ENCODE assay signal across 9 cellular contexts in genomic region chr9:89929721-89930480, GRCh38.
DNase-seq lines count a peak whose midpoint lies in the region; ATAC-seq and TF ChIP-seq lines count a peak whose summit lies in the region.
"Had no signal": no experiment of that assay in that cellular context is flagged by ENCODE, and none has a peak within 500 bp of the region (broad histone marks: within the 10 kb centered on the region; RNA-seq: fewer than 3 reads in every experiment).

No MANE protein-coding gene starts in this region.

- H3K27me3 ChIP-seq in GM23248 (replicated peaks; ENCODE audit: insufficient read depth): no peaks in the 10 kb centered on the region; the same call in 1 of the 2 replicates

- no peaks in the 10 kb centered on the region for H3K36me3 Mint-ChIP-seq in mesothelial cell of epicardium

- H3K9ac ChIP-seq in GM23248: no peak overlapping the region

- H3K4me1 ChIP-seq in GM23248 (ENCODE audit: insufficient read depth): peaks cover 5% of the 10 kb centered on the region; the same call in 1 of the 2 replicates

- H3K27me3 Mint-ChIP-seq in mesothelial cell of epicardium (ENCODE audit: low read depth): peaks cover 2% of the 10 kb centered on the region

- H3K79me2 ChIP-seq in GM23248 (ENCODE audit: insufficient read depth): no peaks in the 10 kb centered on the region

- H3K27ac ChIP-seq in GM23248: no peak overlapping the region

- no peaks in the 10 kb centered on the region for H3K36me3 ChIP-seq in GM23248 (ENCODE audit: low read depth)

- H3K4me1 Mint-ChIP-seq in mesothelial cell of epicardium: peaks cover 17% of the 10 kb centered on the region

- H4K20me1 ChIP-seq in GM23248 (ENCODE audit: insufficient read depth): no peaks in the 10 kb centered on the region

- no peak overlapping the region for H3K4me3 Mint-ChIP-seq in mesothelial cell of epicardium

- 7 to 15% methylated on average over 9 of the region's 9 CpGs for WGBS in GM23248 (ENCODE audit: low coverage in 1 of 2, low lambda C conversion rate in 2 of 2, missing lambda C conversion rate in 2 of 2), 2 experiments

- H3K27ac Mint-ChIP-seq in mesothelial cell of epicardium: no peak overlapping the region

- no peak overlapping the region for H2AFZ ChIP-seq in GM23248

- TF ChIP-seq CTCF in fibroblast of mammary gland (conservative IDR thresholded peaks at IDR 0.05; ENCODE audit: control insufficient read depth, insufficient read depth, low read depth, low read length) (no peak), mesothelial cell of epicardium (IDR thresholded peaks at IDR 0.05; ENCODE audit: unreplicated experiment) (no peak)

- no peak for ATAC-seq in GM19455 (IDR thresholded peaks at IDR 0.05; ENCODE audit: unreplicated experiment)
- ATAC-seq in GM18873 (IDR thresholded peaks at IDR 0.05; ENCODE audit: low FRiP score, unreplicated experiment): no peak

- H3K9me3 ChIP-seq in GM23248 (ENCODE audit: low read depth): no peaks in the 10 kb centered on the region

- no peak overlapping the region for H3K4me3 ChIP-seq in GM23248
- H3K4me3 ChIP-seq in fibroblast of mammary gland (ENCODE audit: control insufficient read depth, low read depth, low read length): no peak overlapping the region

- no peaks in the 10 kb centered on the region for H3K9me2 ChIP-seq in GM23248 (ENCODE audit: insufficient read depth)

- DNase-seq in GM23248 (peak; percentile 74), NCI-H345 treated with DMSO at 0.1 percent for 48 hours (lab: John Stamatoyannopoulos, UW; ENCODE audit: unreplicated experiment) (peak; percentile 16), fibroblast of mammary gland (ENCODE audit: low read depth) (peak; percentile 79), pons (ENCODE audit: low spot score) (peak; percentile 22), DMS114 treated with DMSO at 0.1 percent for 48 hours (lab: John Stamatoyannopoulos, UW; ENCODE audit: unreplicated experiment) (no peak), mesothelial cell of epicardium (ENCODE audit: low spot score in 2 of 2, unreplicated experiment in 2 of 2) (no peak)
- DNase-seq: activated gamma-delta T cell treated with Interleukin-2 at 50 U/mL for 16 hours had no signal

- H3F3A ChIP-seq in GM23248 (ENCODE audit: insufficient read depth): no peaks in the 10 kb centered on the region

- H3K9me3 Mint-ChIP-seq in mesothelial cell of epicardium: no peaks in the 10 kb centered on the region

- in situ Hi-C loops in GM23248 (cut with MboI): no loop called here

- H3K4me2 ChIP-seq in GM23248 (ENCODE audit: unreplicated experiment): no peak overlapping the region

Comparison
In these comparisons a context has a peak if more than half of its experiments do, and no peak if none do; other contexts are left out.
1. DNase-seq: peak in GM23248 (single experiment), NCI-H345 treated with DMSO at 0.1 percent for 48 hours (single experiment), fibroblast of mammary gland (single experiment) and pons (single experiment); none in DMS114 treated with DMSO at 0.1 percent for 48 hours (single experiment) and mesothelial cell of epicardium (0 of 2).